Comparison of ENCODE assay signal across 1 cellular context in genomic region chr11:120517390-120518315, GRCh38.
TF ChIP-seq lines count a peak whose summit lies in the region.

No MANE protein-coding gene starts in this region.

TF ChIP-seq in GM23338, 12 proteins besides CTCF, POLR2A, EP300 and RAD21 (continued from another document):
- TF ChIP-seq, protein P1, sequence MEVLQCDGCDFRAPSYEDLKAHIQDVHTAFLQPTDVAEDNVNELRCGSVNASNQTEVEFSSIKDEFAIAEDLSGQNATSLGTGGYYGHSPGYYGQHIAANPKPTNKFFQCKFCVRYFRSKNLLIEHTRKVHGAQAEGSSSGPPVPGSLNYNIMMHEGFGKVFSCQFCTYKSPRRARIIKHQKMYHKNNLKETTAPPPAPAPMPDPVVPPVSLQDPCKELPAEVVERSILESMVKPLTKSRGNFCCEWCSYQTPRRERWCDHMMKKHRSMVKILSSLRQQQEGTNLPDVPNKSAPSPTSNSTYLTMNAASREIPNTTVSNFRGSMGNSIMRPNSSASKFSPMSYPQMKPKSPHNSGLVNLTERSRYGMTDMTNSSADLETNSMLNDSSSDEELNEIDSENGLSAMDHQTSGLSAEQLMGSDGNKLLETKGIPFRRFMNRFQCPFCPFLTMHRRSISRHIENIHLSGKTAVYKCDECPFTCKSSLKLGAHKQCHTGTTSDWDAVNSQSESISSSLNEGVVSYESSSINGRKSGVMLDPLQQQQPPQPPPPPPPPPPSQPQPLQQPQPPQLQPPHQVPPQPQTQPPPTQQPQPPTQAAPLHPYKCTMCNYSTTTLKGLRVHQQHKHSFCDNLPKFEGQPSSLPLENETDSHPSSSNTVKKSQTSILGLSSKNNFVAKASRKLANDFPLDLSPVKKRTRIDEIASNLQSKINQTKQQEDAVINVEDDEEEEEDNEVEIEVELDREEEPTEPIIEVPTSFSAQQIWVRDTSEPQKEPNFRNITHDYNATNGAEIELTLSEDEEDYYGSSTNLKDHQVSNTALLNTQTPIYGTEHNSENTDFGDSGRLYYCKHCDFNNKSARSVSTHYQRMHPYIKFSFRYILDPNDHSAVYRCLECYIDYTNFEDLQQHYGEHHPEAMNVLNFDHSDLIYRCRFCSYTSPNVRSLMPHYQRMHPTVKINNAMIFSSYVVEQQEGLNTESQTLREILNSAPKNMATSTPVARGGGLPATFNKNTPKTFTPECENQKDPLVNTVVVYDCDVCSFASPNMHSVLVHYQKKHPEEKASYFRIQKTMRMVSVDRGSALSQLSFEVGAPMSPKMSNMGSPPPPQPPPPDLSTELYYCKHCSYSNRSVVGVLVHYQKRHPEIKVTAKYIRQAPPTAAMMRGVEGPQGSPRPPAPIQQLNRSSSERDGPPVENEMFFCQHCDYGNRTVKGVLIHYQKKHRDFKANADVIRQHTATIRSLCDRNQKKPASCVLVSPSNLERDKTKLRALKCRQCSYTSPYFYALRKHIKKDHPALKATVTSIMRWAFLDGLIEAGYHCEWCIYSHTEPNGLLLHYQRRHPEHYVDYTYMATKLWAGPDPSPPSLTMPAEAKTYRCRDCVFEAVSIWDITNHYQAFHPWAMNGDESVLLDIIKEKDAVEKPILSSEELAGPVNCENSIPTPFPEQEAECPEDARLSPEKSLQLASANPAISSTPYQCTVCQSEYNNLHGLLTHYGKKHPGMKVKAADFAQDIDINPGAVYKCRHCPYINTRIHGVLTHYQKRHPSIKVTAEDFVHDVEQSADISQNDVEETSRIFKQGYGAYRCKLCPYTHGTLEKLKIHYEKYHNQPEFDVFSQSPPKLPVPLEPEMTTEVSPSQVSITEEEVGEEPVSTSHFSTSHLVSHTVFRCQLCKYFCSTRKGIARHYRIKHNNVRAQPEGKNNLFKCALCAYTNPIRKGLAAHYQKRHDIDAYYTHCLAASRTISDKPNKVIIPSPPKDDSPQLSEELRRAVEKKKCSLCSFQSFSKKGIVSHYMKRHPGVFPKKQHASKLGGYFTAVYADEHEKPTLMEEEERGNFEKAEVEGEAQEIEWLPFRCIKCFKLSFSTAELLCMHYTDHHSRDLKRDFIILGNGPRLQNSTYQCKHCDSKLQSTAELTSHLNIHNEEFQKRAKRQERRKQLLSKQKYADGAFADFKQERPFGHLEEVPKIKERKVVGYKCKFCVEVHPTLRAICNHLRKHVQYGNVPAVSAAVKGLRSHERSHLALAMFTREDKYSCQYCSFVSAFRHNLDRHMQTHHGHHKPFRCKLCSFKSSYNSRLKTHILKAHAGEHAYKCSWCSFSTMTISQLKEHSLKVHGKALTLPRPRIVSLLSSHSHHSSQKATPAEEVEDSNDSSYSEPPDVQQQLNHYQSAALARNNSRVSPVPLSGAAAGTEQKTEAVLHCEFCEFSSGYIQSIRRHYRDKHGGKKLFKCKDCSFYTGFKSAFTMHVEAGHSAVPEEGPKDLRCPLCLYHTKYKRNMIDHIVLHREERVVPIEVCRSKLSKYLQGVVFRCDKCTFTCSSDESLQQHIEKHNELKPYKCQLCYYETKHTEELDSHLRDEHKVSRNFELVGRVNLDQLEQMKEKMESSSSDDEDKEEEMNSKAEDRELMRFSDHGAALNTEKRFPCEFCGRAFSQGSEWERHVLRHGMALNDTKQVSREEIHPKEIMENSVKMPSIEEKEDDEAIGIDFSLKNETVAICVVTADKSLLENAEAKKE (CRISPR knock-in tag; IDR thresholded peaks at IDR 0.05), result no peak
